ENCODE assay signal across 8 cellular contexts in genomic region chr2:160388464-160389263, GRCh38.
DNase-seq lines count a peak whose midpoint lies in the region; ATAC-seq and TF ChIP-seq lines count a peak whose summit lies in the region.

No MANE protein-coding gene starts in this region.

- H3K9me2 ChIP-seq in GM23338 (ENCODE audit: insufficient read depth) (no peaks in the 10 kb centered on the region), SK-N-SH (no peaks in the 10 kb centered on the region)

- no peak for TF ChIP-seq CTCF in GM23338 (conservative IDR thresholded peaks at IDR 0.05; ENCODE audit: low read depth in 2 of 2)
- no peak for TF ChIP-seq CTCF in SK-N-SH (IDR thresholded peaks at IDR 0.05)
- no peak for TF ChIP-seq CTCF in nephron (IDR thresholded peaks at IDR 0.05; ENCODE audit: unreplicated experiment in 3 of 3)

- ATAC-seq in GM23338, result peak; percentile 54
- no peak for ATAC-seq in GM19328 (IDR thresholded peaks at IDR 0.05; ENCODE audit: unreplicated experiment)
- ATAC-seq in HG03196 (IDR thresholded peaks at IDR 0.05; ENCODE audit: unreplicated experiment), result no peak

- H4K20me1 ChIP-seq in GM23338 (replicated peaks; ENCODE audit: insufficient read depth), result peaks cover 25% of the 10 kb centered on the region
- peaks cover 89% of the 10 kb centered on the region for H4K20me1 ChIP-seq in SK-N-SH (ENCODE audit: insufficient read depth)

- H3K9ac ChIP-seq in SK-N-SH, result peak overlapping the region; percentile 58; the same call in 1 of the 2 replicates

- intact Hi-C loops in dendritic cell treated with granulocyte-macrophage colony-stimulating factor and Interleukin-4, amounts not matched to agents 40 ng/mL and 50 ng/mL, for 4 days (cut with micrococcal nuclease), result no loop called here

- H3K79me2 ChIP-seq in GM23338 (replicated peaks; ENCODE audit: insufficient read depth) (peaks cover 99% of the 10 kb centered on the region), SK-N-SH (ENCODE audit: insufficient read depth) (peaks cover 100% of the 10 kb centered on the region)

- H3K4me2 ChIP-seq in GM23338 (peak overlapping the region; percentile 55), SK-N-SH (peak overlapping the region; percentile 59)

- CTCF ChIA-PET in SK-N-SH (lab: Yijun Ruan, JAX), result interaction anchor here (1.2 kb wide), 1 partner anchor 11 kb away, joined by 4 read pairs; no protein-coding TSS in a partner anchor

- H3K9me3 ChIP-seq in SK-N-SH, result no peaks in the 10 kb centered on the region

- H3K4me1 Mint-ChIP-seq in GM23338 (peaks cover 52% of the 10 kb centered on the region), nephron (peaks cover 57% of the 10 kb centered on the region)
- H3K4me1 Mint-ChIP-seq in dendritic cell treated with granulocyte-macrophage colony-stimulating factor and Interleukin-4, amounts not matched to agents 40 ng/mL and 50 ng/mL, for 4 days (ENCODE audit: low read depth), result peaks cover 68% of the 10 kb centered on the region

- 84% methylated on average over 11 of the region's 12 CpGs for WGBS in SK-N-SH (ENCODE audit: low lambda C conversion rate)

- H3K27ac ChIP-seq in GM23338 (ENCODE audit: low read depth) (no peak overlapping the region), SK-N-SH (ENCODE audit: low read depth in 2 of 2, low read length in 1 of 2) (peak overlapping the region in 1 of 2 experiments; percentile 92; a peak in 2 of 4 replicates)

- no peak overlapping the region; the same call in 2 of the 3 replicates for H3K4me3 Mint-ChIP-seq in GM23338
- peak overlapping the region; percentile 46 for H3K4me3 Mint-ChIP-seq in dendritic cell treated with granulocyte-macrophage colony-stimulating factor and Interleukin-4, amounts not matched to agents 40 ng/mL and 50 ng/mL, for 4 days
- H3K4me3 Mint-ChIP-seq in nephron, result peak overlapping the region; percentile 8 to 41 (median 10)

- TF ChIP-seq RAD21 in SK-N-SH (IDR thresholded peaks at IDR 0.05; ENCODE audit: low read length), result no peak

- H3K4me3 ChIP-seq in GM23338 (no peak overlapping the region), SK-N-SH (ENCODE audit: low read depth in 2 of 2, low read length in 1 of 2) (no peak overlapping the region)

- H3K36me3 ChIP-seq in GM23338 (ENCODE audit: insufficient read depth) (no peaks in the 10 kb centered on the region), SK-N-SH (replicated peaks in 1 of 2; ENCODE audit: control insufficient read depth in 1 of 2, insufficient read depth in 2 of 2, low read length in 1 of 2) (no peaks in the 10 kb centered on the region)

- POLR2A ChIA-PET in SK-N-SH (lab: Yijun Ruan, JAX), result no interaction called here

- H3K27me3 Mint-ChIP-seq in GM23338 (ENCODE audit: insufficient read depth, low read depth, poor library complexity) (peaks cover 4% of the 10 kb centered on the region), nephron (ENCODE audit: low read depth) (no peaks in the 10 kb centered on the region)
- no peaks in the 10 kb centered on the region for H3K27me3 Mint-ChIP-seq in dendritic cell treated with granulocyte-macrophage colony-stimulating factor and Interleukin-4, amounts not matched to agents 40 ng/mL and 50 ng/mL, for 4 days

- H2AFZ ChIP-seq in GM23338 (no peak overlapping the region), SK-N-SH (ENCODE audit: low read depth) (no peak overlapping the region)

- H3K27me3 ChIP-seq in GM23338 (ENCODE audit: insufficient read depth) (no peaks in the 10 kb centered on the region), SK-N-SH (ENCODE audit: insufficient read depth) (no peaks in the 10 kb centered on the region)

- H3K9me3 Mint-ChIP-seq in GM23338 (no peaks in the 10 kb centered on the region), nephron (no peaks in the 10 kb centered on the region)
- H3K9me3 Mint-ChIP-seq in dendritic cell treated with granulocyte-macrophage colony-stimulating factor and Interleukin-4, amounts not matched to agents 40 ng/mL and 50 ng/mL, for 4 days, result no peaks in the 10 kb centered on the region

- H3K27ac Mint-ChIP-seq in GM23338 (no peak overlapping the region), nephron (peak overlapping the region; percentile 67 to 88 (median 83))
- peak overlapping the region; percentile 85 for H3K27ac Mint-ChIP-seq in dendritic cell treated with granulocyte-macrophage colony-stimulating factor and Interleukin-4, amounts not matched to agents 40 ng/mL and 50 ng/mL, for 4 days

- no peak for TF ChIP-seq EP300 in SK-N-SH (IDR thresholded peaks at IDR 0.05; ENCODE audit: borderline replicate concordance in 1 of 2, low read depth in 1 of 2, low read length in 1 of 2)

- H3K36me3 Mint-ChIP-seq in GM23338 (ENCODE audit: low read depth) (no peaks in the 10 kb centered on the region; the same call in 2 of the 3 replicates), nephron (ENCODE audit: low read depth) (peaks cover 13% of the 10 kb centered on the region)
- peaks cover 14% of the 10 kb centered on the region for H3K36me3 Mint-ChIP-seq in dendritic cell treated with granulocyte-macrophage colony-stimulating factor and Interleukin-4, amounts not matched to agents 40 ng/mL and 50 ng/mL, for 4 days (ENCODE audit: low read depth)

- no peaks in the 10 kb centered on the region for H3F3A ChIP-seq in GM23338 (replicated peaks; ENCODE audit: low read depth)
- peaks cover 66% of the 10 kb centered on the region for H3F3A ChIP-seq in SK-N-SH (replicated peaks; ENCODE audit: insufficient read depth)

- H3K4me1 ChIP-seq in GM23338 (ENCODE audit: insufficient read depth) (peaks cover 50% of the 10 kb centered on the region), SK-N-SH (ENCODE audit: control insufficient read depth in 1 of 2, insufficient read depth in 2 of 2, low read depth in 1 of 2, low read length in 1 of 2) (peaks cover 21 to 52% of the 10 kb centered on the region in 2 experiments)

- peak; percentile 45 for DNase-seq in GM23338 (ENCODE audit: low spot score)
- no peak for DNase-seq in SK-N-SH
- no peak for DNase-seq in DMS 273 treated with DMSO at 0.1 percent for 48 hours (lab: John Stamatoyannopoulos, UW)
- DNase-seq in occipital lobe (lab: John Stamatoyannopoulos, UW), result no peak

TF ChIP-seq in GM23338, 12 proteins besides CTCF, POLR2A, EP300 and RAD21:
- TF ChIP-seq JUNB (IDR thresholded peaks at IDR 0.05; ENCODE audit: unreplicated experiment) (no peak), ETS1 (IDR thresholded peaks at IDR 0.05) (no peak), CREB1 (CRISPR knock-in tag; IDR thresholded peaks at IDR 0.05; ENCODE audit: low read depth) (no peak), POLR2AphosphoS5 (IDR thresholded peaks at IDR 0.05; ENCODE audit: low read depth) (no peak)

TF ChIP-seq in SK-N-SH, 30 proteins besides CTCF, POLR2A, EP300 and RAD21 (continues in another document):
- TF ChIP-seq TAF1 (IDR thresholded peaks at IDR 0.05; ENCODE audit: borderline replicate concordance, low read depth, low read length) (no peak), MEF2A (IDR thresholded peaks at IDR 0.05; ENCODE audit: borderline replicate concordance, low read depth) (no peak), JUND (IDR thresholded peaks at IDR 0.05) (no peak), PBX3 (IDR thresholded peaks at IDR 0.05) (no peak), SMC3 (IDR thresholded peaks at IDR 0.05; ENCODE audit: low read depth, low read length) (no peak), GATA2 (CRISPR knock-in tag; IDR thresholded peaks at IDR 0.05) (no peak), POLR2AphosphoS5 (IDR thresholded peaks at IDR 0.05; ENCODE audit: low read depth, low read length) (no peak), USF1 (IDR thresholded peaks at IDR 0.05; ENCODE audit: borderline replicate concordance, low read depth) (no peak), YY1 (IDR thresholded peaks at IDR 0.05; ENCODE audit: low read depth) (no peak), IRF3 (IDR thresholded peaks at IDR 0.05; ENCODE audit: low read depth, low read length) (no peak), ZBTB33 (IDR thresholded peaks at IDR 0.05; ENCODE audit: borderline replicate concordance, low read depth) (no peak), ELF1 (IDR thresholded peaks at IDR 0.05) (no peak), TCF12 (IDR thresholded peaks at IDR 0.05) (no peak)
